ENCODE assay signal across 21 cellular contexts in genomic region chr19:33668968-33669367, GRCh38. TPM values are rescaled to one million over a fixed set of nuclear protein-coding genes. Genes with fewer than 3 reads are reported as not detected.
"Had no signal": no experiment of that assay in that cellular context is flagged by ENCODE, and none has a peak within 500 bp of the region (broad histone marks: within the 10 kb centered on the region; RNA-seq: fewer than 3 reads in every experiment).

No MANE protein-coding gene starts in this region.

- H3K36me3 ChIP-seq: colonic mucosa, heart right ventricle, left lung, neutrophil, suprapubic skin, thyroid gland, upper lobe of left lung, uterus had no signal

- H3K36me3 Mint-ChIP-seq: naive thymus-derived CD8-positive, alpha-beta T cell; stimulated activated effector memory CD8-positive, alpha-beta T cell treated with anti-CD3 and anti-CD28 coated beads, Interleukin-12 subunit alpha, Interleukin-12 subunit beta, amount 100 ng/mL, for 72 hours had no signal

- DNase-seq: cerebellar nuclear complex; colonic mucosa; effector CD4-positive, alpha-beta T cell; heart right ventricle; left lung; mesenchymal stem cell; naive thymus-derived CD8-positive, alpha-beta T cell; stimulated activated CD4-positive, alpha-beta T cell treated with anti-CD3 and anti-CD28 coated beads, Interleukin-4, amount 100 ng/mL, for 1 hour; stimulated activated CD8-positive, alpha-beta memory T cell treated with anti-CD3 and anti-CD28 coated beads, Interleukin-4, amount 100 ng/mL, for 48 hours; stimulated activated naive CD8-positive, alpha-beta T cell treated with anti-CD3 and anti-CD28 coated beads, Interleukin-15, Interleukin-2, amounts not matched to agents 100 U/mL and 50 U/mL, for 24 hours; thyroid gland; upper lobe of left lung; uterus had no signal

- H3K4me1 Mint-ChIP-seq: naive thymus-derived CD8-positive, alpha-beta T cell; stimulated activated effector memory CD8-positive, alpha-beta T cell treated with anti-CD3 and anti-CD28 coated beads, Interleukin-12 subunit alpha, Interleukin-12 subunit beta, amount 100 ng/mL, for 72 hours had no signal

- H3K27me3 ChIP-seq: colonic mucosa, neutrophil, thyroid gland, upper lobe of left lung, uterus had no signal

- H3K4me3 ChIP-seq: colonic mucosa, heart right ventricle, left lung, lung, smooth muscle cell, suprapubic skin, thyroid gland, upper lobe of left lung, uterus had no signal

- H3K4me1 ChIP-seq: colonic mucosa, heart right ventricle, left lung, suprapubic skin, thyroid gland, upper lobe of left lung, uterus had no signal

- H3K27ac ChIP-seq: colonic mucosa, heart right ventricle, left lung, neutrophil, suprapubic skin, thyroid gland, upper lobe of left lung, uterus had no signal

- H3K27ac Mint-ChIP-seq: naive thymus-derived CD8-positive, alpha-beta T cell; stimulated activated effector memory CD8-positive, alpha-beta T cell treated with anti-CD3 and anti-CD28 coated beads, Interleukin-12 subunit alpha, Interleukin-12 subunit beta, amount 100 ng/mL, for 72 hours had no signal

- H3K4me3 Mint-ChIP-seq: naive thymus-derived CD8-positive, alpha-beta T cell; stimulated activated effector memory CD8-positive, alpha-beta T cell treated with anti-CD3 and anti-CD28 coated beads, Interleukin-12 subunit alpha, Interleukin-12 subunit beta, amount 100 ng/mL, for 72 hours had no signal

- H3K9me3 Mint-ChIP-seq: naive thymus-derived CD8-positive, alpha-beta T cell; stimulated activated effector memory CD8-positive, alpha-beta T cell treated with anti-CD3 and anti-CD28 coated beads, Interleukin-12 subunit alpha, Interleukin-12 subunit beta, amount 100 ng/mL, for 72 hours had no signal

- H3K9me3 ChIP-seq: colonic mucosa, heart right ventricle, left lung, neutrophil, suprapubic skin, thyroid gland, upper lobe of left lung, uterus had no signal

- ATAC-seq: esophagus mucosa; heart right ventricle; left lung; naive thymus-derived CD8-positive, alpha-beta T cell; stimulated activated effector memory CD8-positive, alpha-beta T cell treated with anti-CD3 and anti-CD28 coated beads, Interleukin-12 subunit alpha, Interleukin-12 subunit beta, amount 100 ng/mL, for 72 hours; stimulated activated naive CD8-positive, alpha-beta T cell treated with anti-CD3 and anti-CD28 coated beads, Interleukin-15, Interleukin-2, amounts not matched to agents 100 U/mL and 50 U/mL, for 24 hours had no signal

RNA-seq across cellular contexts. Expression of gene CHST8, which starts 47.2 kb away (rescaled TPM):
- total RNA-seq: colonic mucosa; fibroblast of lung; naive thymus-derived CD8-positive, alpha-beta T cell; osteoblast; smooth muscle cell had no signal
